27 cellular contexts compared by ENCODE assay signal in the genomic region with DNA sequence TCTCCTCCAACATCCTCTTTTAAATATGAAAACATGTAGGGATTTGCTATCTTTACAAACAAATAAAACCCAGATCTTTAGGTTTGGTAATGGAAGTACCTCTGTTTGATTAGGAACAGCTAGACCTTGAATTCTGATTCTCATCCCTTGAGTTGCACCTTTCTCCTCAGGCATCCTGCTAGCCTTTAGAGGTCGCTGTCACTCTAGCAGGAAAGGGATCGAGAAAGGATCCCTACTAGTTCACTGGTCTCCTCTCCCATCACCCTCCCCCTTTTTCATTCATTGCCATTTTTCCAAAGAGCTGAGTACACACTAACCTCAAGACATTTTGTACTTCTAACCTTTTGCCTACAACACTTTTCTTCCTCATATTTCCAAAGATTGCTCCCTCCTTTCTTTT.
DNase-seq lines count a peak whose midpoint lies in the region; TF ChIP-seq lines count a peak whose summit lies in the region.
"Had no signal": no experiment of that assay in that cellular context is flagged by ENCODE, and none has a peak within 500 bp of the region (broad histone marks: within the 10 kb centered on the region; RNA-seq: fewer than 3 reads in every experiment).

No MANE protein-coding gene starts in this region.

- H3K4ac ChIP-seq in trophoblast cell (ENCODE audit: low read depth, low read length): no peak overlapping the region

- H3K18ac ChIP-seq in trophoblast cell (ENCODE audit: low read length): no peak overlapping the region

- no peaks in the 10 kb centered on the region for H3K79me2 ChIP-seq in OCI-LY7 (ENCODE audit: insufficient read depth, low read depth, low read length)
- no peaks in the 10 kb centered on the region for H3K79me2 ChIP-seq in trophoblast cell (ENCODE audit: control insufficient read depth, insufficient read depth, low read length, poor library complexity)
- no peaks in the 10 kb centered on the region for H3K79me2 ChIP-seq in Karpas-422 (ENCODE audit: low read length)
- H3K79me2 ChIP-seq: hepatocyte had no signal

- POLR2A ChIA-PET in OCI-LY7 (lab: Charles Lee): no interaction called here

- no TSS peak for BruUV-seq in OCI-LY7 (replicated peaks; lab: Mats Ljungman, UMichigan)

- no peak overlapping the region for H3K14ac ChIP-seq in trophoblast cell (ENCODE audit: low read length)

- no peaks in the 10 kb centered on the region for H3K27me3 ChIP-seq in trophoblast cell (ENCODE audit: insufficient read depth, low read length)
- no peaks in the 10 kb centered on the region for H3K27me3 ChIP-seq in Karpas-422 (ENCODE audit: low read length)
- H3K27me3 ChIP-seq: BLaER1, body of pancreas, gastrocnemius medialis, hepatocyte, pancreas, right atrium auricular region, suprapubic skin, vagina had no signal

- no peak overlapping the region for H3K4me2 ChIP-seq in OCI-LY7 (ENCODE audit: low read length)
- no peak overlapping the region for H3K4me2 ChIP-seq in trophoblast cell (ENCODE audit: low read length)
- H3K4me2 ChIP-seq in Karpas-422 (ENCODE audit: low read depth, low read length, poor library complexity, severe bottlenecking): no peak overlapping the region
- H3K4me2 ChIP-seq: BLaER1, hepatocyte had no signal

- H3K4me1 ChIP-seq in OCI-LY7 (ENCODE audit: insufficient read depth, low read length, poor library complexity, severe bottlenecking) (no peaks in the 10 kb centered on the region), trophoblast cell (ENCODE audit: control insufficient read depth in 1 of 2, insufficient read depth in 2 of 2, low read length in 2 of 2) (no peaks in the 10 kb centered on the region), Karpas-422 (ENCODE audit: low read length) (no peaks in the 10 kb centered on the region)
- H3K4me1 ChIP-seq: BLaER1, body of pancreas, Caco-2, pancreas, right atrium auricular region, suprapubic skin, vagina had no signal

- H4K8ac ChIP-seq in trophoblast cell (ENCODE audit: low read depth, low read length): no peak overlapping the region

- DNase-seq in OCI-LY7 (ENCODE audit: low spot score) (no peak), epithelial cell of esophagus (ENCODE audit: low read depth) (peak; percentile 1), trophoblast cell (no peak), cerebellar cortex (ENCODE audit: low spot score) (no peak), NCI-H510A treated with DMSO at 0.1 percent for 48 hours (lab: John Stamatoyannopoulos, UW) (no peak), Karpas-422 (no peak)
- DNase-seq: activated CD8-positive, alpha-beta T cell treated with anti-CD3 and anti-CD28 coated beads for 36 hours; activated gamma-delta T cell; activated T-cell treated with anti-CD3 and anti-CD28 coated beads for 4 hours; body of pancreas; Caco-2; effector CD8-positive, alpha-beta T cell; EL; gastrocnemius medialis; natural killer cell; NCI-H1694 treated with DMSO at 0.1 percent for 48 hours; NCI-H526 treated with DMSO at 0.1 percent for 48 hours; pancreas; stimulated activated CD4-positive, alpha-beta T cell treated with anti-CD3 and anti-CD28 coated beads, Interleukin-4, amount 100 ng/mL, for 1 hour; T1000 had no signal

- no peak overlapping the region for H2BK120ac ChIP-seq in trophoblast cell (ENCODE audit: insufficient read depth, low read length, poor library complexity)

- no peak overlapping the region for H3K27ac ChIP-seq in 22Rv1
- H3K27ac ChIP-seq in OCI-LY7 (ENCODE audit: low read depth, low read length, poor library complexity, severe bottlenecking): no peak overlapping the region
- H3K27ac ChIP-seq in trophoblast cell (ENCODE audit: low read depth, low read length): no peak overlapping the region
- no peak overlapping the region for H3K27ac ChIP-seq in Karpas-422 (ENCODE audit: low read length)
- H3K27ac ChIP-seq: BLaER1, body of pancreas, gastrocnemius medialis, hepatocyte, pancreas, right atrium auricular region, suprapubic skin, vagina had no signal

- no peak overlapping the region for H3K23ac ChIP-seq in trophoblast cell (ENCODE audit: low read length)

- CTCF ChIA-PET in OCI-LY7 (lab: Charles Lee; ENCODE audit: unreplicated experiment): interaction anchor here (0.6 kb wide), 1 partner anchor 874 kb away, joined by 3 read pairs; no protein-coding TSS in a partner anchor

- no peak overlapping the region for H4K12ac ChIP-seq in trophoblast cell (ENCODE audit: low read depth, low read length)

- no peak overlapping the region for H2AFZ ChIP-seq in OCI-LY7 (ENCODE audit: low read length)
- H2AFZ ChIP-seq in trophoblast cell (ENCODE audit: insufficient read depth, low read length, poor library complexity): no peak overlapping the region
- H2AFZ ChIP-seq in Karpas-422 (ENCODE audit: low read length): no peak overlapping the region
- H2AFZ ChIP-seq: hepatocyte had no signal

- H3K9me3 ChIP-seq in OCI-LY7 (ENCODE audit: low read length) (no peaks in the 10 kb centered on the region), trophoblast cell (ENCODE audit: insufficient read depth, low read depth, low read length) (no peaks in the 10 kb centered on the region), Karpas-422 (ENCODE audit: low read length) (peaks cover 27% of the 10 kb centered on the region)
- H3K9me3 ChIP-seq: BLaER1, body of pancreas, Caco-2, gastrocnemius medialis, pancreas, right atrium auricular region, vagina had no signal

- H3K79me1 ChIP-seq in trophoblast cell (ENCODE audit: low read length): no peaks in the 10 kb centered on the region

- H4K91ac ChIP-seq in trophoblast cell (ENCODE audit: low read depth, low read length): no peak overlapping the region

- H4K20me1 ChIP-seq in OCI-LY7 (ENCODE audit: insufficient read depth, low read length) (no peaks in the 10 kb centered on the region), Karpas-422 (ENCODE audit: insufficient read depth, low read depth, low read length) (no peaks in the 10 kb centered on the region)
- H4K20me1 ChIP-seq: BLaER1 had no signal

- intact Hi-C loops in OCI-LY7 (cut with micrococcal nuclease; ENCODE audit: unreplicated experiment): no loop called here

- no peaks in the 10 kb centered on the region for H3K36me3 ChIP-seq in OCI-LY7 (ENCODE audit: insufficient read depth, low read length)
- no peaks in the 10 kb centered on the region for H3K36me3 ChIP-seq in trophoblast cell (ENCODE audit: control insufficient read depth in 1 of 2, insufficient read depth in 2 of 2, low read length in 2 of 2)
- no peaks in the 10 kb centered on the region for H3K36me3 ChIP-seq in Karpas-422 (ENCODE audit: insufficient read depth, low read length)
- H3K36me3 ChIP-seq: BLaER1, gastrocnemius medialis, pancreas, right atrium auricular region, suprapubic skin, vagina had no signal

- H2BK12ac ChIP-seq in trophoblast cell (ENCODE audit: low read length): no peak overlapping the region

- no peak overlapping the region for H2BK5ac ChIP-seq in trophoblast cell (ENCODE audit: low read depth, low read length, poor library complexity)

- 0 out of 2 replicates have a peak, but pooled peaks have one; percentile 11 for TF ChIP-seq CTCF in 22Rv1 (IDR thresholded peaks at IDR 0.05)
- 0 out of 2 replicates have a peak, but pooled peaks have one; percentile 7 for TF ChIP-seq CTCF in GM12874 (IDR thresholded peaks at IDR 0.05; ENCODE audit: insufficient read depth, low read depth, low read length)
- 0 out of 2 replicates have a peak, but pooled peaks have one; percentile 30 for TF ChIP-seq CTCF in OCI-LY7 (conservative IDR thresholded peaks at IDR 0.05; ENCODE audit: low read length)
- TF ChIP-seq CTCF in epithelial cell of esophagus (IDR thresholded peaks at IDR 0.05; ENCODE audit: insufficient read depth, low read depth, low read length, missing control alignments): no peak

- H2AK5ac ChIP-seq in trophoblast cell (ENCODE audit: low read length): no peak overlapping the region

- H3K9me2 ChIP-seq in OCI-LY7 (ENCODE audit: insufficient read depth, low read length) (no peaks in the 10 kb centered on the region), Karpas-422 (replicated peaks; ENCODE audit: insufficient read depth, low read length) (no peaks in the 10 kb centered on the region)

- no CpG with 5 or more reads among the region's 2 CpGs for WGBS in trophoblast cell (ENCODE audit: extremely low coverage, insufficient coverage, insufficient read length)

- H3K9ac ChIP-seq in trophoblast cell (ENCODE audit: low read length): no peak overlapping the region
- no peak overlapping the region for H3K9ac ChIP-seq in Karpas-422 (ENCODE audit: low read length)
- H3K9ac ChIP-seq: BLaER1 had no signal

- no peak overlapping the region for H3K4me3 ChIP-seq in OCI-LY7 (ENCODE audit: low read depth, low read length, poor library complexity, severe bottlenecking)
- no peak overlapping the region for H3K4me3 ChIP-seq in epithelial cell of esophagus (ENCODE audit: low read length)
- H3K4me3 ChIP-seq in trophoblast cell (ENCODE audit: low read depth, low read length): no peak overlapping the region
- no peak overlapping the region for H3K4me3 ChIP-seq in Karpas-422 (ENCODE audit: low read length)
- H3K4me3 ChIP-seq: BLaER1, body of pancreas, gastrocnemius medialis, hepatocyte, pancreas, right atrium auricular region, suprapubic skin, vagina had no signal
